Comparison of ENCODE assay signal across 1 cellular context in genomic region chr17:4679652-4680051, GRCh38.
TF ChIP-seq lines count a peak whose summit lies in the region.

No MANE protein-coding gene starts in this region.

TF ChIP-seq in HCT116, 20 proteins besides CTCF, POLR2A, EP300 and RAD21:
- TF ChIP-seq JUND (IDR thresholded peaks at IDR 0.05) (peak; percentile 13; the same call in 1 of the 2 replicates), SP1 (IDR thresholded peaks at IDR 0.05; ENCODE audit: low read depth) (0 out of 2 replicates have a peak, but pooled peaks have one; percentile 21), ZFX (IDR thresholded peaks at IDR 0.05) (no peak), FOSL1 (IDR thresholded peaks at IDR 0.05; ENCODE audit: low read depth) (0 out of 2 replicates have a peak, but pooled peaks have one; percentile 43)
